In genomic region chr7:110587294-110587693, GRCh38 we compare ENCODE assay signal across 1 cellular context.
TF ChIP-seq lines count a peak whose summit lies in the region.

No MANE protein-coding gene starts in this region.

TF ChIP-seq in IMR-90, 13 proteins besides CTCF, POLR2A, EP300 and RAD21 (continued from another document):
- TF ChIP-seq ELK1 (IDR thresholded peaks at IDR 0.05; ENCODE audit: borderline replicate concordance, low read depth, low read length) (no peak), BHLHE40 (IDR thresholded peaks at IDR 0.05; ENCODE audit: low read depth, low read length) (no peak), RCOR1 (IDR thresholded peaks at IDR 0.05; ENCODE audit: insufficient replicate concordance, low read length) (no peak), CEBPB (IDR thresholded peaks at IDR 0.05; ENCODE audit: low read depth, low read length) (no peak)
